Comparison of ENCODE assay signal across 8 cellular contexts in the genomic region with DNA sequence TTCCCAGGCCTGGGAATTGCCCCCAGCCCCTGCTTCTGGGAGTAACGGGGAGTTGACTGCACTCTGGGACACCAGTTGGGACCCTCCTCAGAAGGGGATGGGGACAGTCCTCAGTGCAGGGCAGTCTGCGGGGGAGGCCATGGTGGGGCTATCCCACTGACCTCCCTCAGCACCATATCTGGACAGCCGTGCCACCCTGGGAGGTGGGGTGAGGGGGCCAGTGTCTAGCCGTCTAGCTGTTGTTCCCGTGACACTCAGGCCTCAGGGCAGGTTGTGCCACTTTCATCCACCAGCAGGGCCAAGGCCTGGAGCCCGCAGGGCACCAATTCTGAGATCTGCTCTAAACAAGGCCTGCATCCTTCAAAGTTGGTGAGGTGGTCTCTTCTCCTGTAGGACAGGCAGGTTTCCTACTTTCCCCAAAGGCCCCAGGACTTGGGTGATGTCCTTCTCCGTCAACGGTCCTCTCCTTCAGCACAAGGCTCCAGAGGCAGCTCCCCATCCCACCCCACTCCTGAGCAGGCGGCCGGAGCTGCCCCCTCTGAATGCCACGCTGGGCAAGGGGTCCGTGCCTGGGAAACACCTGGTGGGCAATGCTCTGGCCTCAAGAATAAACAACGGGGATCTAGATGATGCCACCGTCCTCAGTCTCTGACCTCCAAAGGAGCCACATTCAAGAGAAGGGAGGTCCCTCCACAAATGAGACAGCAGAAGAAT. TPM values are rescaled to one million over a fixed set of nuclear protein-coding genes. Genes with fewer than 3 reads are reported as not detected.
DNase-seq lines count a peak whose midpoint lies in the region; ATAC-seq lines count a peak whose summit lies in the region.
"Had no signal": no experiment of that assay in that cellular context is flagged by ENCODE, and none has a peak within 500 bp of the region (broad histone marks: within the 10 kb centered on the region; RNA-seq: fewer than 3 reads in every experiment).

No MANE protein-coding gene starts in this region.

- peak overlapping the region; percentile 80 to 99 for H2BK12ac ChIP-seq in mesenchymal stem cell (ENCODE audit: low read length in 2 of 2)

- no peaks in the 10 kb centered on the region for H3K4me1 Mint-ChIP-seq in activated T-helper 17 cell treated with anti-CD3 and anti-CD28 coated beads, Interleukin-2, amount 50 U/mL, for 72 hours

- no peak overlapping the region for H3K27ac Mint-ChIP-seq in activated T-helper 17 cell treated with anti-CD3 and anti-CD28 coated beads, Interleukin-2, amount 50 U/mL, for 72 hours

- no peak overlapping the region for H3K4me2 ChIP-seq in mesenchymal stem cell (ENCODE audit: low read length, poor library complexity, severe bottlenecking)

- H3K9me3 Mint-ChIP-seq in activated T-helper 17 cell treated with anti-CD3 and anti-CD28 coated beads, Interleukin-2, amount 50 U/mL, for 72 hours, result no peaks in the 10 kb centered on the region
- H3K9me3 Mint-ChIP-seq: activated T-cell treated with anti-CD3 and anti-CD28 coated beads, Interleukin-2, amount 50 U/mL, for 4 hours had no signal

- H3K27me3 Mint-ChIP-seq in activated T-helper 17 cell treated with anti-CD3 and anti-CD28 coated beads, Interleukin-2, amount 50 U/mL, for 72 hours, result no peaks in the 10 kb centered on the region

- H3K79me1 ChIP-seq in mesenchymal stem cell (replicated peaks; ENCODE audit: low read length, poor library complexity, severe bottlenecking), result peaks cover 2% of the 10 kb centered on the region

- H3K4me3 ChIP-seq in HUES48 (ENCODE audit: low read depth, low read length), result no peak overlapping the region
- peak overlapping the region in 1 of 2 experiments; percentile 76 for H3K4me3 ChIP-seq in mesenchymal stem cell (ENCODE audit: insufficient read depth in 1 of 2, low read depth in 1 of 2, low read length in 2 of 2)
- H3K4me3 ChIP-seq in thymus (ENCODE audit: low read length), result no peak overlapping the region

- H3K36me3 Mint-ChIP-seq in activated T-helper 17 cell treated with anti-CD3 and anti-CD28 coated beads, Interleukin-2, amount 50 U/mL, for 72 hours (ENCODE audit: low read depth), result no peaks in the 10 kb centered on the region

- WGBS in mesenchymal stem cell, result 96% methylated on average over 14 of the region's 14 CpGs
- 91% methylated on average over 14 of the region's 14 CpGs for WGBS in thymus

- peak overlapping the region; percentile 76 to 78 for H3K4ac ChIP-seq in mesenchymal stem cell (ENCODE audit: low read depth in 1 of 2, low read length in 2 of 2)

- DNase-seq in mesenchymal stem cell (no peak), C1 segment of cervical spinal cord (lab: John Stamatoyannopoulos, UW) (no peak), iPS-NIHi7 (ENCODE audit: extremely low spot score) (no peak)
- DNase-seq: activated T-cell treated with anti-CD3 and anti-CD28 coated beads, Interleukin-2, amount 50 U/mL, for 4 hours had no signal

- peak overlapping the region; percentile 90 for H2BK15ac ChIP-seq in mesenchymal stem cell (ENCODE audit: low read depth, poor library complexity, severe bottlenecking)

- ATAC-seq in activated T-helper 17 cell treated with anti-CD3 and anti-CD28 coated beads, Interleukin-2, amount 50 U/mL, for 72 hours (replicated peaks), result no peak
- ATAC-seq: activated T-cell treated with anti-CD3 and anti-CD28 coated beads, Interleukin-2, amount 50 U/mL, for 4 hours had no signal

- H2BK5ac ChIP-seq in mesenchymal stem cell (ENCODE audit: low read depth, low read length, poor library complexity, severe bottlenecking), result no peak overlapping the region

- no peak overlapping the region for H2AFZ ChIP-seq in mesenchymal stem cell (ENCODE audit: low read depth, low read length)

- H3K23ac ChIP-seq in mesenchymal stem cell (ENCODE audit: low read length in 2 of 2), result no peak overlapping the region

- H2BK120ac ChIP-seq in mesenchymal stem cell (ENCODE audit: low read depth, low read length), result peak overlapping the region; percentile 29

- peak overlapping the region; percentile 95 for H4K91ac ChIP-seq in mesenchymal stem cell (ENCODE audit: low read length)

- H3K27me3 ChIP-seq in HUES48 (ENCODE audit: control insufficient read depth, insufficient read depth, low read length), result peaks cover 12% of the 10 kb centered on the region
- no peaks in the 10 kb centered on the region for H3K27me3 ChIP-seq in mesenchymal stem cell (ENCODE audit: control insufficient read depth in 1 of 2, insufficient read depth in 1 of 2, low read length in 2 of 2)
- no peaks in the 10 kb centered on the region for H3K27me3 ChIP-seq in thymus (ENCODE audit: control insufficient read depth, insufficient read depth)

- no peak overlapping the region for H3K9ac ChIP-seq in HUES48 (ENCODE audit: low read depth, low read length)
- H3K9ac ChIP-seq in mesenchymal stem cell (ENCODE audit: low read length), result peak overlapping the region; percentile 96

- H3K9me3 ChIP-seq in HUES48 (ENCODE audit: control insufficient read depth, insufficient read depth, low read length) (no peaks in the 10 kb centered on the region), mesenchymal stem cell (ENCODE audit: control insufficient read depth, low read length) (no peaks in the 10 kb centered on the region), thymus (ENCODE audit: control insufficient read depth) (no peaks in the 10 kb centered on the region)

- H3K4me1 ChIP-seq in HUES48 (ENCODE audit: control insufficient read depth, insufficient read depth, low read length) (peaks cover 27% of the 10 kb centered on the region), mesenchymal stem cell (ENCODE audit: control insufficient read depth, insufficient read depth, low read depth, low read length) (peaks cover 39% of the 10 kb centered on the region), thymus (ENCODE audit: control insufficient read depth, insufficient read depth, low read length) (peaks cover 27% of the 10 kb centered on the region)

- H3K27ac ChIP-seq in HUES48 (ENCODE audit: low read depth, low read length), result peak overlapping the region; percentile 100
- H3K27ac ChIP-seq in angular gyrus (ENCODE audit: low read depth, low read length), result peak overlapping the region; percentile 99
- peak overlapping the region; percentile 97 for H3K27ac ChIP-seq in mesenchymal stem cell (ENCODE audit: low read length, poor library complexity, severe bottlenecking)
- peak overlapping the region; percentile 90 for H3K27ac ChIP-seq in thymus (ENCODE audit: low read depth)

- H3K18ac ChIP-seq in mesenchymal stem cell (ENCODE audit: low read depth in 1 of 2, low read length in 2 of 2), result peak overlapping the region; percentile 85 to 98

- no peaks in the 10 kb centered on the region for H3K36me3 ChIP-seq in HUES48 (ENCODE audit: control insufficient read depth, insufficient read depth, low read length)
- H3K36me3 ChIP-seq in mesenchymal stem cell (ENCODE audit: control insufficient read depth in 1 of 2, insufficient read depth in 2 of 2, low read depth in 1 of 2, low read length in 2 of 2), result no peaks in the 10 kb centered on the region
- no peaks in the 10 kb centered on the region for H3K36me3 ChIP-seq in thymus (ENCODE audit: control insufficient read depth, insufficient read depth)

- H3K14ac ChIP-seq in mesenchymal stem cell (ENCODE audit: low read length in 2 of 2), result peak overlapping the region; percentile 6 to 45

- H3K4me3 Mint-ChIP-seq in activated T-helper 17 cell treated with anti-CD3 and anti-CD28 coated beads, Interleukin-2, amount 50 U/mL, for 72 hours, result no peak overlapping the region
- H3K4me3 Mint-ChIP-seq: activated T-cell treated with anti-CD3 and anti-CD28 coated beads, Interleukin-2, amount 50 U/mL, for 4 hours had no signal

- peak overlapping the region; percentile 60 for H2AK5ac ChIP-seq in mesenchymal stem cell (ENCODE audit: low read length, severe bottlenecking)

- H4K8ac ChIP-seq in mesenchymal stem cell (ENCODE audit: low read length), result peak overlapping the region; percentile 99

RNA-seq across cellular contexts. Expression of a gene that starts 43.0 kb away (rescaled TPM):
- 1,344 TPM for polyA plus RNA-seq in mesenchymal stem cell (2013, experiment 1 of 2)
- polyA plus RNA-seq in mesenchymal stem cell (2013, experiment 2 of 2), result 1,330 TPM
- 2,183 TPM for polyA plus RNA-seq in thymus
- total RNA-seq in activated T-helper 17 cell treated with anti-CD3 and anti-CD28 coated beads, Interleukin-2, amount 50 U/mL, for 72 hours, result 1,000 to 10,000 TPM; 1,439 to 1,845 TPM
